8 cellular contexts compared by ENCODE assay signal in genomic region chr9:93134018-93134739, GRCh38. TPM values are rescaled to one million over a fixed set of nuclear protein-coding genes. Genes with fewer than 3 reads are reported as not detected.
DNase-seq lines count a peak whose midpoint lies in the region; ATAC-seq and TF ChIP-seq lines count a peak whose summit lies in the region.

A gene with protein sequence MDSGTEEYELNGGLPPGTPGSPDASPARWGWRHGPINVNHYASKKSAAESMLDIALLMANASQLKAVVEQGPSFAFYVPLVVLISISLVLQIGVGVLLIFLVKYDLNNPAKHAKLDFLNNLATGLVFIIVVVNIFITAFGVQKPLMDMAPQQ (minus strand): TSS chr9:93134251. CDS start chr9:93134217, 34 bp downstream.

- H3K9me3 Mint-ChIP-seq in CD14-positive monocyte: peaks cover 4 to 10% (median 6%) of the 10 kb centered on the region in 7 donors

- peak within 1 kb of the TSS; percentile 62 to 69 for H3K4me3 ChIP-seq in Panc1 (ENCODE audit: low read depth in 2 of 2, low read length in 2 of 2)

- H3K36me3 Mint-ChIP-seq in CD14-positive monocyte: peaks cover 34 to 39% of the 10 kb centered on the region in 2 donors

- CTCF ChIA-PET in Panc1 (lab: Charles Lee): no interaction called here

- intact Hi-C loops in CD14-positive monocyte (cut with micrococcal nuclease) (loop anchor here in 1 of 2 donors (2.0 to 10.0 kb wide), 3 partner anchors 13 to 431 kb away; partner anchors contain the start of gene CARD19), Panc1 (cut with micrococcal nuclease; ENCODE audit: unreplicated experiment) (no loop called here)

- H3K27me3 ChIP-seq in Panc1 (ENCODE audit: control insufficient read depth, insufficient read depth, low read length) (no peaks in the 10 kb centered on the region), foreskin keratinocyte (peaks cover 20% of the 10 kb centered on the region)

- no peak for TF ChIP-seq CTCF in CD14-positive monocyte (IDR thresholded peaks at IDR 0.05)
- TF ChIP-seq CTCF in Panc1 (IDR thresholded peaks at IDR 0.05): no peak
- no peak for TF ChIP-seq CTCF in foreskin keratinocyte (conservative IDR thresholded peaks at IDR 0.05)

- H3K27ac ChIP-seq in Panc1 (ENCODE audit: low read length) (peak within 1 kb of the TSS; percentile 66), foreskin keratinocyte (peak within 1 kb of the TSS; percentile 91)

- DNase-seq in CD14-positive monocyte (ENCODE audit: low spot score) (peak; percentile 90), Panc1 (ENCODE audit: low read depth, low spot score) (no peak), foreskin keratinocyte (peak in 1 of 2 donors; percentile 49), non-pigmented ciliary epithelial cell (ENCODE audit: low read depth) (peak; percentile 22), superior temporal gyrus (ENCODE audit: extremely low spot score) (peak; percentile 58)
- peak; percentile 96 for DNase-seq in activated effector memory CD4-positive, alpha-beta T cell treated with anti-CD3 and anti-CD28 coated beads, Interleukin-2, amount 50 U/mL, for 16 hours

- peaks cover 71% of the 10 kb centered on the region for H3K4me1 Mint-ChIP-seq in CD14-positive monocyte

- H3K4me3 Mint-ChIP-seq in CD14-positive monocyte: peak within 1 kb of the TSS; percentile 92 to 94

- in situ Hi-C loops in Panc1 (cut with HindIII; ENCODE audit: low pct_unique_long_range_greater_than_20kb, low sequenced_read_pairs): no loop called here

- H3K4me1 ChIP-seq in Panc1 (ENCODE audit: control insufficient read depth, insufficient read depth, low read length) (peaks cover 21% of the 10 kb centered on the region), foreskin keratinocyte (peaks cover 7% of the 10 kb centered on the region)

- no peaks in the 10 kb centered on the region; the same call in 1 of the 2 replicates for H3K36me3 ChIP-seq in Panc1 (ENCODE audit: control insufficient read depth, insufficient read depth, low read length)

- ATAC-seq in GM19023 (IDR thresholded peaks at IDR 0.05; ENCODE audit: unreplicated experiment) (peak; percentile 84), HG03196 (IDR thresholded peaks at IDR 0.05; ENCODE audit: unreplicated experiment) (peak; percentile 66), Panc1 (peak; percentile 91), foreskin keratinocyte (peak; percentile 74)

- H3K27me3 Mint-ChIP-seq in CD14-positive monocyte (ENCODE audit: low read depth in 3 of 3): peaks cover 6 to 20% (median 12%) of the 10 kb centered on the region in 3 donors

- POLR2A ChIA-PET in Panc1 (lab: Charles Lee): interaction anchor here (0.6 kb wide), 1 partner anchor 11 kb away, joined by 4 read pairs; no protein-coding TSS in a partner anchor

- no peaks in the 10 kb centered on the region for H3K9me3 ChIP-seq in Panc1 (ENCODE audit: control insufficient read depth, insufficient read depth, low read depth, low read length)

- no TSS peak for BruUV-seq in Panc1 (replicated peaks; lab: Mats Ljungman, UMichigan)

- H3K27ac Mint-ChIP-seq in CD14-positive monocyte: peak within 1 kb of the TSS; percentile 94 to 98 (median 96)

RNA-seq across cellular contexts. Expression of the gene that starts here (rescaled TPM):
- polyA plus RNA-seq in CD14-positive monocyte (100 to 1,000 TPM; 290 to 469 TPM), foreskin keratinocyte (24.6 and 29.8 TPM in 2 replicates)
- total RNA-seq in Panc1 (2021; ENCODE audit: unreplicated experiment) (26.7 TPM), foreskin keratinocyte (15.8 and 17.7 TPM in 2 replicates)
- polyA plus RNA-seq in Panc1 (2012; ENCODE audit: insufficient read length): 57.4 TPM
